ENCODE assay signal across 8 cellular contexts in genomic region chr17:66829386-66829864, GRCh38. TPM values are rescaled to one million over a fixed set of nuclear protein-coding genes. Genes with fewer than 3 reads are reported as not detected.
A peak's percentile ranks its signal among the peaks of the same experiment; 100 is the strongest.
DNase-seq lines count a peak whose midpoint lies in the region; ATAC-seq and TF ChIP-seq lines count a peak whose summit lies in the region.

No MANE protein-coding gene starts in this region.

- 7% methylated on average over 18 of the region's 18 CpGs for WGBS in mesenchymal stem cell

- no peak overlapping the region for H2BK12ac ChIP-seq in mesenchymal stem cell (ENCODE audit: low read length in 2 of 2)

- H2BK120ac ChIP-seq in mesenchymal stem cell (ENCODE audit: low read depth, low read length), result no peak overlapping the region

- no peak overlapping the region for H2AK5ac ChIP-seq in mesenchymal stem cell (ENCODE audit: low read length, severe bottlenecking)

- no peak for ATAC-seq in HG02571 (IDR thresholded peaks at IDR 0.05; ENCODE audit: unreplicated experiment)
- ATAC-seq in GM21390 (IDR thresholded peaks at IDR 0.05; ENCODE audit: unreplicated experiment), result no peak
- ATAC-seq in HG03342 (IDR thresholded peaks at IDR 0.05; ENCODE audit: unreplicated experiment), result no peak

- H3K27ac ChIP-seq in colonic mucosa (no peak overlapping the region), mesenchymal stem cell (ENCODE audit: low read length, poor library complexity, severe bottlenecking) (no peak overlapping the region)

- H3K9me3 ChIP-seq in colonic mucosa (no peaks in the 10 kb centered on the region), mesenchymal stem cell (ENCODE audit: control insufficient read depth, low read length) (no peaks in the 10 kb centered on the region)

- DNase-seq in GM10248 (ENCODE audit: extremely low spot score) (peak; percentile 54), NB4 (ENCODE audit: low read depth) (peak; percentile 50), colonic mucosa (peak; percentile 23), mesenchymal stem cell (peak; percentile 73)
- no peak for DNase-seq in effector CD4-positive, alpha-beta T cell

- H2AFZ ChIP-seq in mesenchymal stem cell (ENCODE audit: low read depth, low read length), result no peak overlapping the region

- POLR2A ChIA-PET in GM10248 (lab: Yijun Ruan, JAX), result no interaction called here

- TF ChIP-seq POLR2A in NB4 (IDR thresholded peaks at IDR 0.05; ENCODE audit: extremely low read depth, insufficient read length), result no peak

- H2BK5ac ChIP-seq in mesenchymal stem cell (ENCODE audit: low read depth, low read length, poor library complexity, severe bottlenecking), result no peak overlapping the region

- no peak overlapping the region for H3K14ac ChIP-seq in mesenchymal stem cell (ENCODE audit: low read length in 2 of 2)

- CTCF ChIA-PET in GM10248 (lab: Yijun Ruan, JAX), result interaction anchor here (0.9 to 1.4 kb wide), 2 partner anchors 10 to 13 kb away, joined by 3 to 4 read pairs; no protein-coding TSS in a partner anchor

- H3K27me3 ChIP-seq in colonic mucosa (peaks cover 9% of the 10 kb centered on the region), mesenchymal stem cell (ENCODE audit: control insufficient read depth in 1 of 2, insufficient read depth in 1 of 2, low read length in 2 of 2) (peaks cover 54 to 75% of the 10 kb centered on the region in 2 experiments)

- TF ChIP-seq CTCF in GM10248 (IDR thresholded peaks at IDR 0.05; ENCODE audit: control extremely low read depth, extremely low read depth, low read depth, missing control alignments) (no peak), NB4 (IDR thresholded peaks at IDR 0.05; ENCODE audit: low read depth, low read length) (no peak), colonic mucosa (IDR thresholded peaks at IDR 0.05) (no peak)

- no peaks in the 10 kb centered on the region for H3K4me1 ChIP-seq in colonic mucosa
- peaks cover 3% of the 10 kb centered on the region for H3K4me1 ChIP-seq in mesenchymal stem cell (ENCODE audit: control insufficient read depth, insufficient read depth, low read depth, low read length)

- intact Hi-C loops in colonic mucosa (cut with DNase I), result no loop called here

- no peak overlapping the region for H2BK15ac ChIP-seq in mesenchymal stem cell (ENCODE audit: low read depth, poor library complexity, severe bottlenecking)

- no peak overlapping the region for H3K9ac ChIP-seq in colonic mucosa (ENCODE audit: low read depth in 2 of 2, low read length in 2 of 2)
- no peak overlapping the region for H3K9ac ChIP-seq in mesenchymal stem cell (ENCODE audit: low read length)

- no peak overlapping the region for H4K91ac ChIP-seq in mesenchymal stem cell (ENCODE audit: low read length)

- H3K23ac ChIP-seq in mesenchymal stem cell (ENCODE audit: low read length in 2 of 2), result no peak overlapping the region

- H3K18ac ChIP-seq in mesenchymal stem cell (ENCODE audit: low read depth in 1 of 2, low read length in 2 of 2), result no peak overlapping the region

- no peaks in the 10 kb centered on the region for H3K79me1 ChIP-seq in mesenchymal stem cell (replicated peaks; ENCODE audit: low read length, poor library complexity, severe bottlenecking)

- H3K36me3 ChIP-seq in colonic mucosa (no peaks in the 10 kb centered on the region), mesenchymal stem cell (ENCODE audit: control insufficient read depth in 1 of 2, insufficient read depth in 2 of 2, low read depth in 1 of 2, low read length in 2 of 2) (no peaks in the 10 kb centered on the region)

- no peak overlapping the region for H3K4me2 ChIP-seq in mesenchymal stem cell (ENCODE audit: low read length, poor library complexity, severe bottlenecking)

- H4K8ac ChIP-seq in mesenchymal stem cell (ENCODE audit: low read length), result no peak overlapping the region

- no peak overlapping the region for H3K4ac ChIP-seq in mesenchymal stem cell (ENCODE audit: low read depth in 1 of 2, low read length in 2 of 2)

- H3K4me3 ChIP-seq in NB4 (ENCODE audit: low read depth, low read length) (no peak overlapping the region), colonic mucosa (no peak overlapping the region), mesenchymal stem cell (ENCODE audit: insufficient read depth in 1 of 2, low read depth in 1 of 2, low read length in 2 of 2) (no peak overlapping the region)

RNA-seq across cellular contexts. Expression of gene CACNG5, which starts 5.5 kb away (rescaled TPM):
- total RNA-seq in colonic mucosa, result under 1 TPM in 1 of 2 donors, not detected in 1; 0.19 TPM
- not detected for polyA plus RNA-seq in mesenchymal stem cell (2013, experiment 1 of 2)
- polyA plus RNA-seq in mesenchymal stem cell (2013, experiment 2 of 2), result not detected
